8 cellular contexts compared by ENCODE assay signal in genomic region chr11:35163707-35164496, GRCh38. TPM values are rescaled to one million over a fixed set of nuclear protein-coding genes. Genes with fewer than 3 reads are reported as not detected.
A peak's percentile ranks its signal among the peaks of the same experiment; 100 is the strongest.
DNase-seq lines count a peak whose midpoint lies in the region; ATAC-seq and TF ChIP-seq lines count a peak whose summit lies in the region.

No MANE protein-coding gene starts in this region.

- H2AFZ ChIP-seq in OCI-LY7 (ENCODE audit: low read length): peak overlapping the region; percentile 21; the same call in 1 of the 2 replicates

- H3K4me3 ChIP-seq in OCI-LY7 (ENCODE audit: low read depth, low read length, poor library complexity, severe bottlenecking) (no peak overlapping the region), esophagus squamous epithelium (no peak overlapping the region)

- peaks cover 43% of the 10 kb centered on the region for H3K4me1 ChIP-seq in OCI-LY7 (ENCODE audit: insufficient read depth, low read length, poor library complexity, severe bottlenecking)
- peaks cover 60 to 100% (median 98%) of the 10 kb centered on the region in 3 donors for H3K4me1 ChIP-seq in esophagus squamous epithelium

- H3K27ac ChIP-seq in OCI-LY7 (ENCODE audit: low read depth, low read length, poor library complexity, severe bottlenecking): no peak overlapping the region
- H3K27ac ChIP-seq in esophagus squamous epithelium: peak overlapping the region in 3 of 4 donors; percentile 62 to 89 (median 84)

- no peaks in the 10 kb centered on the region for H3K79me2 ChIP-seq in OCI-LY7 (ENCODE audit: insufficient read depth, low read depth, low read length)

- POLR2A ChIA-PET in OCI-LY7 (lab: Charles Lee): interaction anchor here (0.5 to 2.0 kb wide), 13 partner anchors 9 to 221 kb away, joined by 3 to 5 read pairs (median 3); no protein-coding TSS in a partner anchor

- CTCF ChIA-PET in OCI-LY7 (lab: Charles Lee; ENCODE audit: unreplicated experiment): no interaction called here

- H3K36me3 ChIP-seq in OCI-LY7 (ENCODE audit: insufficient read depth, low read length): no peaks in the 10 kb centered on the region
- H3K36me3 ChIP-seq in esophagus squamous epithelium: peaks cover 0 to 6% (median 4%) of the 10 kb centered on the region in 3 donors

- peak; percentile 82 for TF ChIP-seq CTCF in OCI-LY7 (conservative IDR thresholded peaks at IDR 0.05; ENCODE audit: low read length)
- peak; percentile 11 to 33 (median 22) for TF ChIP-seq CTCF in esophagus squamous epithelium (IDR thresholded peaks at IDR 0.05)

- no peaks in the 10 kb centered on the region for H3K9me2 ChIP-seq in OCI-LY7 (ENCODE audit: insufficient read depth, low read length)

- no peaks in the 10 kb centered on the region for H4K20me1 ChIP-seq in OCI-LY7 (ENCODE audit: insufficient read depth, low read length)

- 49 to 53% methylated on average over 3 of the region's 3 CpGs for WGBS in esophagus squamous epithelium, 2 donors

- no peak for TF ChIP-seq POLR2A in esophagus squamous epithelium (IDR thresholded peaks at IDR 0.05)

- H3K27me3 ChIP-seq in esophagus squamous epithelium: no peaks in the 10 kb centered on the region

- no peak for ATAC-seq in HG02938 (IDR thresholded peaks at IDR 0.05; ENCODE audit: unreplicated experiment)

- BruUV-seq in OCI-LY7 (replicated peaks; lab: Mats Ljungman, UMichigan): no TSS peak

- DNase-seq in stimulated activated CD4-positive, alpha-beta T cell treated with anti-CD3 and anti-CD28 coated beads, Interleukin-4, amount 100 ng/mL, for 1 hour: peak; percentile 37
- no peak for DNase-seq in stimulated activated CD4-positive, alpha-beta T cell treated with anti-CD3 and anti-CD28 coated beads, Interleukin-4, amount 100 ng/mL, for 4 hours
- DNase-seq in OCI-LY7 (ENCODE audit: low spot score): peak; percentile 65
- DNase-seq in esophagus squamous epithelium (lab: John Stamatoyannopoulos, UW): no peak
- DNase-seq in effector CD8-positive, alpha-beta T cell (lab: John Stamatoyannopoulos, UW): no peak
- no peak for DNase-seq in LoVo (ENCODE audit: low spot score)
- DNase-seq in NCI-H774 (lab: John Stamatoyannopoulos, UW): no peak

- peak overlapping the region; percentile 40 for H3K4me2 ChIP-seq in OCI-LY7 (ENCODE audit: low read length)

- intact Hi-C loops in OCI-LY7 (cut with micrococcal nuclease; ENCODE audit: unreplicated experiment): loop anchor here (1.0 to 5.0 kb wide), 5 partner anchors 58 to 237 kb away; no protein-coding TSS in a partner anchor
- intact Hi-C loops in esophagus squamous epithelium (cut with DNase I): no loop called here

- H3K9me3 ChIP-seq in OCI-LY7 (ENCODE audit: low read length): no peaks in the 10 kb centered on the region
- H3K9me3 ChIP-seq in esophagus squamous epithelium: no peaks in the 10 kb centered on the region

RNA-seq across cellular contexts. Expression of gene CD44, which starts 24.9 kb away (rescaled TPM):
- total RNA-seq in OCI-LY7 (2014; rRNA removed; shearing (Covaris generic)): not detected in 2 replicates
- total RNA-seq in OCI-LY7 (2022) (0.07 and 0.55 TPM in 2 replicates), esophagus squamous epithelium (100 to 1,000 TPM; 418 to 565 (median 463) TPM)

Comparison
In these comparisons a context has a peak if more than half of its experiments do, and no peak if none do; other contexts are left out.
1. DNase-seq: peak in stimulated activated CD4-positive, alpha-beta T cell treated with anti-CD3 and anti-CD28 coated beads, Interleukin-4, amount 100 ng/mL, for 1 hour (single experiment) and OCI-LY7 (single experiment); none in stimulated activated CD4-positive, alpha-beta T cell treated with anti-CD3 and anti-CD28 coated beads, Interleukin-4, amount 100 ng/mL, for 4 hours (0 of 2), esophagus squamous epithelium (single experiment), effector CD8-positive, alpha-beta T cell (single experiment), LoVo (single experiment) and NCI-H774 (single experiment).
2. RNA of gene CD44, which starts 24.9 kb away (total RNA-seq): 418 to 565 TPM in esophagus squamous epithelium; 0.07 to 0.55 TPM in OCI-LY7; every median in the first group is over 100 times any median in the second.